In the genomic region with DNA sequence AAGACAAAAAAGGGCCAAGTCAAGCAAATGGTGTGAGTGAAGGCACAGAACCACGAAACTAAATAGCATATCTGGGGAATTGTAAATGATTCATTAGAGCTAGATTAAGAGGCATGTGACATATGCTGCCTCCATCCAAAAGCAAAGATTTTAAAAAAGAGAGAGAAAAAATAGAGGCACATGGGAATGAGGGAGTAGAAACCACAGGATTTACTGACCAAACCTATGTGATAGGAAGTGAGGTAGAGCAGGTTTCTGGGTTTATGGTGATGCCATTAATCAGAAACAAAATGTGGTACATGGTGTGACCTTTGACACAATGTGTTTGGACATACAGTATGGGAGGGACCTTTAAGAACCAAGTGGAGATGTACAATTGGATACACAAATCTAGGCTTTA, we compare ENCODE assay signal across 1 cellular context.
TF ChIP-seq lines count a peak whose summit lies in the region.

No MANE protein-coding gene starts in this region.

TF ChIP-seq in GM12878, 131 proteins besides CTCF, POLR2A, EP300 and RAD21:
- TF ChIP-seq ZNF274 (IDR thresholded peaks at IDR 0.05; ENCODE audit: insufficient read depth, insufficient read length) (no peak), MEF2A (IDR thresholded peaks at IDR 0.05; ENCODE audit: insufficient read depth, low read depth, low read length) (no peak), MYC (IDR thresholded peaks at IDR 0.05; ENCODE audit: insufficient read depth, insufficient read length, insufficient replicate concordance, low read length, severe bottlenecking) (no peak), NFXL1 (IDR thresholded peaks at IDR 0.05; ENCODE audit: borderline replicate concordance) (no peak), RAD51 (IDR thresholded peaks at IDR 0.05) (no peak), KDM1A (IDR thresholded peaks at IDR 0.05; ENCODE audit: borderline replicate concordance) (no peak), EZH2 (IDR thresholded peaks at IDR 0.05; ENCODE audit: borderline replicate concordance, control insufficient read depth, low read depth, low read length) (no peak), SPI1 (IDR thresholded peaks at IDR 0.05; ENCODE audit: borderline replicate concordance, insufficient read depth, low read depth, low read length) (no peak), SUPT20H (IDR thresholded peaks at IDR 0.05; ENCODE audit: borderline replicate concordance, control insufficient read depth, low read depth, low read length) (no peak), FOXM1 (IDR thresholded peaks at IDR 0.05; ENCODE audit: low read depth, low read length) (no peak), HDGF (IDR thresholded peaks at IDR 0.05) (no peak), POLR2AphosphoS5 (IDR thresholded peaks at IDR 0.05; ENCODE audit: low read length) (no peak), RFX5 (IDR thresholded peaks at IDR 0.05; ENCODE audit: low read depth, low read length) (no peak), SIX5 (IDR thresholded peaks at IDR 0.05; ENCODE audit: low read depth, low read length, severe bottlenecking) (no peak), NBN (IDR thresholded peaks at IDR 0.05) (no peak)
